In the genomic region with DNA sequence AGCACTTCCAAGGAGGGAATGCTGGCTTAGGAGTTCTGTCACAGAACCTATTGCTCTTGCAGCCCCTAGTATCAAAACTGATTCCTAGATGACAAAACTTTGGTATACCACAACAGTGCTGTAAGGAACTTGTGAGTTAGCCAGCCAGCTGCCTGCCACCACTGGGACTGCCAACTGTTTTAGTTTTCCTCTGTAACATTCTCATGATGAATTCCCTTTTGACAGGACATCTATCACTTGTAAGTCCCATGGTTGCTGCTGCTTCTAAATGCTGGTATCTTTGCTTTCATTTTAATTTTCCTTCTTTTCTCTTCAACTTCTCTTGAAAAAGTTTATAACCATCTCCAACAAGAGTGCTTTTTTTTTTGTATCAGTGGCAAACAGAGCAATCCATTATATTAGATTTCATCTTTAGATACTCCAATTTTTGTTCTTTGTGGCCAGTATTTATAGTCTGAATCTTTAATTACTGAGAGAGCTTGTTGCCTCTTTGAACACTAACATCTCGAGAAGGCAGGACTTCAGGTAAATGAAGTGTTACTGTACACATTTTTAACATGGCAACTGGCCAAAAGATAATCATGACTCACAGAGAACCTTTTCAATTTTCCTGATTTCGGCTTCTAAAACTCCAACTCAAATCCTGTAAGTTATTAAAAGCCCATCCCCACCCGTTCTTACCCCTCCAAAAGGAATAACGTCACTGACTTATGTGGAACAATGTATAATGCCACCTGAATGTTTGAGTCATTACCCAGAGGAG, we compare ENCODE assay signal across 15 cellular contexts. TPM values are rescaled to one million over a fixed set of nuclear protein-coding genes. Genes with fewer than 3 reads are reported as not detected.
"Had no signal": no experiment of that assay in that cellular context is flagged by ENCODE, and none has a peak within 500 bp of the region (broad histone marks: within the 10 kb centered on the region; RNA-seq: fewer than 3 reads in every experiment).

No MANE protein-coding gene starts in this region.

- H3K27me3 ChIP-seq: body of pancreas, tibial artery, uterus had no signal

- ATAC-seq: body of pancreas, esophagus mucosa, left lobe of liver had no signal

- H3K79me2 ChIP-seq: parathyroid adenoma had no signal

- H3K9me3 Mint-ChIP-seq: activated CD4-positive, alpha-beta memory T cell treated with anti-CD3 and anti-CD28 coated beads for 36 hours; activated T-helper 1 cell treated with anti-CD3 and anti-CD28 coated beads, Interleukin-12 subunit alpha, Interleukin-12 subunit beta, Interleukin-2, Interleukin-4 antibody, amounts not matched to agents 30 ng/mL and 10 ng/mL and 1 ng/mL, durations not matched to agents 14 hours and 24 hours and 36 hours had no signal

- H3K4me3 ChIP-seq: body of pancreas, smooth muscle cell, tibial artery, uterus had no signal

- DNase-seq: activated CD4-positive, alpha-beta memory T cell treated with anti-CD3 and anti-CD28 coated beads for 36 hours; activated CD4-positive, CD25-positive, alpha-beta regulatory T cell treated with anti-CD3 and anti-CD28 coated beads, Interleukin-2, amount 50 U/mL, for 72 hours; activated CD8-positive, alpha-beta memory T cell treated with anti-CD3 and anti-CD28 coated beads, Interleukin-2, amount 50 U/mL, for 4 hours; activated naive CD4-positive, alpha-beta T cell treated with Interleukin-2 at 50 U/mL for 16 hours; body of pancreas; cerebellar nuclear complex; foreskin fibroblast; T-helper 9 cell; tibial artery; uterus had no signal

- H3K4me2 ChIP-seq: smooth muscle cell had no signal

- H3K9ac ChIP-seq: parathyroid adenoma had no signal

- H3K9me3 ChIP-seq: body of pancreas, tibial artery, uterus had no signal

- H3K27ac ChIP-seq: body of pancreas, parathyroid adenoma, tibial artery, uterus had no signal

- H3K4me3 Mint-ChIP-seq: activated CD4-positive, alpha-beta memory T cell treated with anti-CD3 and anti-CD28 coated beads for 36 hours; activated T-helper 1 cell treated with anti-CD3 and anti-CD28 coated beads, Interleukin-12 subunit alpha, Interleukin-12 subunit beta, Interleukin-2, Interleukin-4 antibody, amounts not matched to agents 30 ng/mL and 10 ng/mL and 1 ng/mL, durations not matched to agents 14 hours and 24 hours and 36 hours had no signal

- H3K27ac Mint-ChIP-seq: activated CD4-positive, alpha-beta memory T cell treated with anti-CD3 and anti-CD28 coated beads for 36 hours; activated T-helper 1 cell treated with anti-CD3 and anti-CD28 coated beads, Interleukin-12 subunit alpha, Interleukin-12 subunit beta, Interleukin-2, Interleukin-4 antibody, amounts not matched to agents 30 ng/mL and 10 ng/mL and 1 ng/mL, durations not matched to agents 14 hours and 24 hours and 36 hours had no signal

- H3K27me3 Mint-ChIP-seq: activated CD4-positive, alpha-beta memory T cell treated with anti-CD3 and anti-CD28 coated beads for 36 hours had no signal

- H2AFZ ChIP-seq: parathyroid adenoma had no signal

- H3K4me1 ChIP-seq: parathyroid adenoma, tibial artery, uterus had no signal

RNA-seq across cellular contexts. Expression of a gene that starts 51.8 kb away (rescaled TPM):
- total RNA-seq: esophagus mucosa had no signal
- polyA plus RNA-seq: smooth muscle cell had no signal
